17 cellular contexts compared by ENCODE assay signal in genomic region chr5:79495311-79495710, GRCh38. TPM values are rescaled to one million over a fixed set of nuclear protein-coding genes. Genes with fewer than 3 reads are reported as not detected.
A peak's percentile ranks its signal among the peaks of the same experiment; 100 is the strongest.
DNase-seq lines count a peak whose midpoint lies in the region; ATAC-seq and TF ChIP-seq lines count a peak whose summit lies in the region.
"Had no signal": no experiment of that assay in that cellular context is flagged by ENCODE, and none has a peak within 500 bp of the region (broad histone marks: within the 10 kb centered on the region; RNA-seq: fewer than 3 reads in every experiment).

No MANE protein-coding gene starts in this region.

- H4K20me1 ChIP-seq in PC-9 (ENCODE audit: insufficient read depth): no peaks in the 10 kb centered on the region

- H3K9me3 Mint-ChIP-seq in effector memory CD8-positive, alpha-beta T cell: no peaks in the 10 kb centered on the region
- H3K9me3 Mint-ChIP-seq: activated T-cell treated with anti-CD3 and anti-CD28 coated beads, Interleukin-2, amount 50 U/mL, for 24 hours had no signal

- no peaks in the 10 kb centered on the region for H3K4me1 Mint-ChIP-seq in effector memory CD8-positive, alpha-beta T cell (ENCODE audit: low read depth in 2 of 2)
- H3K4me1 Mint-ChIP-seq: B cell, IgD-negative memory B cell had no signal

- peak overlapping the region; percentile 29 for H3K27ac ChIP-seq in PC-9
- H3K27ac ChIP-seq: parathyroid adenoma, SK-N-MC had no signal

- no peaks in the 10 kb centered on the region for H3K9me3 ChIP-seq in PC-9 (ENCODE audit: insufficient read depth, low read depth)

- no peak for TF ChIP-seq CTCF in PC-9 (conservative IDR thresholded peaks at IDR 0.05)

- H3K4me3 ChIP-seq in PC-9: no peak overlapping the region
- H3K4me3 ChIP-seq: SK-N-MC had no signal

- H3K27me3 ChIP-seq in PC-9 (ENCODE audit: insufficient read depth, low read depth): no peaks in the 10 kb centered on the region

- no TSS peak for BruUV-seq in PC-9 (replicated peaks; lab: Mats Ljungman, UMichigan)

- no peak overlapping the region for H3K4me3 Mint-ChIP-seq in effector memory CD8-positive, alpha-beta T cell
- H3K4me3 Mint-ChIP-seq: activated T-cell treated with anti-CD3 and anti-CD28 coated beads, Interleukin-2, amount 50 U/mL, for 24 hours; B cell; IgD-negative memory B cell had no signal

- no peak for ATAC-seq in GM18868 (IDR thresholded peaks at IDR 0.05; ENCODE audit: unreplicated experiment)
- ATAC-seq in effector memory CD8-positive, alpha-beta T cell (replicated peaks): no peak
- no peak for ATAC-seq in HG02885 (IDR thresholded peaks at IDR 0.05; ENCODE audit: poor library complexity, unreplicated experiment)

- DNase-seq in COLO668 (lab: John Stamatoyannopoulos, UW; ENCODE audit: unreplicated experiment) (peak; percentile 18), HPDE6-E6E7 (ENCODE audit: extremely low spot score) (peak; percentile 45), PC-9 (peak; percentile 16 to 93), iris pigment epithelial cell (ENCODE audit: low read depth) (peak; percentile 58)
- no peak for DNase-seq in stimulated activated CD4-positive, alpha-beta T cell treated with anti-CD3 and anti-CD28 coated beads, Interleukin-4, amount 100 ng/mL, for 4 hours
- DNase-seq in effector memory CD8-positive, alpha-beta T cell: no peak
- DNase-seq: activated CD4-positive, CD25-positive, alpha-beta regulatory T cell; activated T-cell treated with anti-CD3 and anti-CD28 coated beads, Interleukin-2, amount 50 U/mL, for 24 hours; NCI-H524; stimulated activated CD4-positive, alpha-beta T cell treated with anti-CD3 and anti-CD28 coated beads, Interleukin-2, amount 100 ng/mL, for 24 hours; stimulated activated naive CD4-positive, alpha-beta T cell treated with Interleukin-2 at 50 U/mL for 16 hours had no signal

- 0 out of 2 replicates have a peak, but pooled peaks cover 5% of the 10 kb centered on the region for H3K36me3 ChIP-seq in PC-9 (ENCODE audit: low read depth)

- no peak overlapping the region for H2AFZ ChIP-seq in PC-9
- H2AFZ ChIP-seq: parathyroid adenoma had no signal

- CTCF ChIA-PET in PC-9 (lab: Charles Lee): no interaction called here

- peaks cover 7% of the 10 kb centered on the region for H3F3A ChIP-seq in PC-9 (ENCODE audit: insufficient read depth, low read depth)

- H3K27ac Mint-ChIP-seq in effector memory CD8-positive, alpha-beta T cell: no peak overlapping the region
- H3K27ac Mint-ChIP-seq: activated T-cell treated with anti-CD3 and anti-CD28 coated beads, Interleukin-2, amount 50 U/mL, for 24 hours; B cell; IgD-negative memory B cell had no signal

- peaks cover 21% of the 10 kb centered on the region for H3K4me1 ChIP-seq in PC-9 (replicated peaks; ENCODE audit: insufficient read depth)
- H3K4me1 ChIP-seq: parathyroid adenoma had no signal

- H3K4me2 ChIP-seq in PC-9: peak overlapping the region; percentile 59

- peaks cover 60% of the 10 kb centered on the region for H3K79me2 ChIP-seq in PC-9 (ENCODE audit: low read depth)
- H3K79me2 ChIP-seq: parathyroid adenoma had no signal

- POLR2A ChIA-PET in PC-9 (lab: Charles Lee; ENCODE audit: unreplicated experiment): interaction anchor here (0.6 kb wide), 1 partner anchor 210 kb away, joined by 6 read pairs; no protein-coding TSS in a partner anchor

- H3K36me3 Mint-ChIP-seq in effector memory CD8-positive, alpha-beta T cell (ENCODE audit: insufficient read depth): no peaks in the 10 kb centered on the region

- intact Hi-C loops in PC-9 (cut with micrococcal nuclease; ENCODE audit: unreplicated experiment): no loop called here

- H3K27me3 Mint-ChIP-seq in effector memory CD8-positive, alpha-beta T cell: peaks cover 7 to 12% of the 10 kb centered on the region in 2 donors
- H3K27me3 Mint-ChIP-seq: IgD-negative memory B cell had no signal

- no peaks in the 10 kb centered on the region for H3K9me2 ChIP-seq in PC-9 (ENCODE audit: insufficient read depth)

RNA-seq across cellular contexts. Expression of gene HOMER1, which starts 18.6 kb away (rescaled TPM):
- 9.0 and 12.5 TPM in 2 replicates for total RNA-seq in PC-9 (2021)

Comparison
In these comparisons a context has a peak if more than half of its experiments do, and no peak if none do; other contexts are left out.
1. DNase-seq: peak in COLO668 (single experiment), HPDE6-E6E7 (single experiment), PC-9 (2 of 2) and iris pigment epithelial cell (single experiment); none in stimulated activated CD4-positive, alpha-beta T cell treated with anti-CD3 and anti-CD28 coated beads, Interleukin-4, amount 100 ng/mL, for 4 hours (0 of 2) and effector memory CD8-positive, alpha-beta T cell (0 of 3).